In the genomic region with DNA sequence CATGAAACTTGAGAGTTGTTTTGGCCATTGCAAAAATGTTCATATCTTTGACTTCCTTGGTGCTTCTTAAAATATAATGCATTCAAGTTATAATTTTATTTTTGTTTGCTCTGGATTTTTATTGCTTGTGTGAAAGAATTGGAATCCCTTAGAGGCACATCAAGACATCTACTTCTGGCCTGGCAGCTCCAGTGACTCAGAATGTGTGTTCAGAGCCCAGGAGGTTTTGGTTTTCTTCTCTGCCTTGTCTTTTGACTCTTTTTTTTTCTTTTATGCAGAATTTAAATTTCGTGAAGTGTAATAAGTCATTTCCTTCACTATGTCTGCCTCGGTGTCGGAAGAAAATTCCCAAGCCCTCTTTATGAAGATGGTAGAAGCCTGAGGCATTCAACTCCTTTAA, we compare ENCODE assay signal across 17 cellular contexts.
DNase-seq lines count a peak whose midpoint lies in the region; ATAC-seq and TF ChIP-seq lines count a peak whose summit lies in the region.
"Had no signal": no experiment of that assay in that cellular context is flagged by ENCODE, and none has a peak within 500 bp of the region (broad histone marks: within the 10 kb centered on the region; RNA-seq: fewer than 3 reads in every experiment).

No MANE protein-coding gene starts in this region.

- no peaks in the 10 kb centered on the region for H4K20me1 ChIP-seq in osteoblast (ENCODE audit: insufficient read depth, low read length)

- no peak for ATAC-seq in CD4-positive, alpha-beta T cell (ENCODE audit: poor library complexity)
- no peak for ATAC-seq in omental fat pad (ENCODE audit: low FRiP score)
- ATAC-seq in stimulated activated naive CD8-positive, alpha-beta T cell treated with anti-CD3 and anti-CD28 coated beads, Interleukin-15, amount 100 ng/mL, for 72 hours: no peak
- ATAC-seq: lower lobe of right lung; naive thymus-derived CD4-positive, alpha-beta T cell had no signal

- no peaks in the 10 kb centered on the region for H3K9me3 Mint-ChIP-seq in CD4-positive, alpha-beta T cell
- H3K9me3 Mint-ChIP-seq in stimulated activated naive CD8-positive, alpha-beta T cell treated with anti-CD3 and anti-CD28 coated beads, Interleukin-15, amount 100 ng/mL, for 72 hours: no peaks in the 10 kb centered on the region
- H3K9me3 Mint-ChIP-seq: activated T-cell treated with anti-CD3 and anti-CD28 coated beads, Interleukin-2, amount 50 U/mL, for 24 hours; central memory CD8-positive, alpha-beta T cell had no signal

- H3K4me3 ChIP-seq in AG10803 (ENCODE audit: low read length) (no peak overlapping the region), choroid plexus epithelial cell (ENCODE audit: low read depth, low read length) (no peak overlapping the region), osteoblast (ENCODE audit: insufficient read depth, low read length) (peak overlapping the region; percentile 30), transverse colon (no peak overlapping the region)
- H3K4me3 ChIP-seq: lower lobe of right lung, stomach had no signal

- DNase-seq in AG10803 (ENCODE audit: low read depth) (peak; percentile 68), M059J (ENCODE audit: low read depth) (peak; percentile 61), choroid plexus epithelial cell (ENCODE audit: low read depth) (peak; percentile 62), osteoblast (ENCODE audit: insufficient read length, low spot score, missing footprints) (no peak), omental fat pad (ENCODE audit: low spot score) (no peak), transverse colon (no peak)
- DNase-seq in CD4-positive, alpha-beta T cell: no peak
- DNase-seq in stimulated activated naive CD8-positive, alpha-beta T cell treated with anti-CD3 and anti-CD28 coated beads, Interleukin-15, amount 100 ng/mL, for 72 hours: no peak
- DNase-seq: activated CD4-positive, alpha-beta T cell treated with anti-CD3 and anti-CD28 coated beads, Interleukin-2, amount 50 U/mL, for 1 hour; activated T-cell treated with anti-CD3 and anti-CD28 coated beads, Interleukin-2, amount 50 U/mL, for 24 hours; H7; lower lobe of right lung; naive thymus-derived CD4-positive, alpha-beta T cell; stomach had no signal

- intact Hi-C loops in CD4-positive, alpha-beta T cell (cut with DNase I, micrococcal nuclease): no loop called here
- intact Hi-C loops in transverse colon (cut with DNase I; ENCODE audit: low total_unique reads): no loop called here

- H3K36me3 Mint-ChIP-seq in CD4-positive, alpha-beta T cell (ENCODE audit: low read depth): no peaks in the 10 kb centered on the region
- H3K36me3 Mint-ChIP-seq: activated naive CD8-positive, alpha-beta T cell; naive thymus-derived CD4-positive, alpha-beta T cell had no signal

- no peak overlapping the region for H3K27ac Mint-ChIP-seq in CD4-positive, alpha-beta T cell
- H3K27ac Mint-ChIP-seq in stimulated activated naive CD8-positive, alpha-beta T cell treated with anti-CD3 and anti-CD28 coated beads, Interleukin-15, amount 100 ng/mL, for 72 hours: no peak overlapping the region
- H3K27ac Mint-ChIP-seq: activated naive CD8-positive, alpha-beta T cell; activated T-cell treated with anti-CD3 and anti-CD28 coated beads, Interleukin-2, amount 50 U/mL, for 24 hours; naive thymus-derived CD4-positive, alpha-beta T cell; progenitor cell of endocrine pancreas had no signal

- in situ Hi-C loops in transverse colon (cut with MboI; ENCODE audit: low pct_ligation_motif_present in 1 of 4, low pct_unique_long_range_greater_than_20kb in 1 of 4, low sequenced_read_pairs in 3 of 4): no loop called here

- H3K4me1 ChIP-seq in osteoblast (ENCODE audit: insufficient read depth, low read length) (peaks cover 53% of the 10 kb centered on the region), transverse colon (peaks cover 0 to 4% (median 0%) of the 10 kb centered on the region in 4 donors)
- H3K4me1 ChIP-seq: lower lobe of right lung, stomach had no signal

- H3K9me3 ChIP-seq in osteoblast (ENCODE audit: low read depth, low read length) (no peaks in the 10 kb centered on the region), transverse colon (no peaks in the 10 kb centered on the region)
- no peaks in the 10 kb centered on the region for H3K9me3 ChIP-seq in CD4-positive, alpha-beta T cell (ENCODE audit: control insufficient read depth, low read length)
- H3K9me3 ChIP-seq: lower lobe of right lung, stomach had no signal

- H3K36me3 ChIP-seq in osteoblast (ENCODE audit: insufficient read depth, low read length) (no peaks in the 10 kb centered on the region), transverse colon (no peaks in the 10 kb centered on the region)
- H3K36me3 ChIP-seq: lower lobe of right lung, stomach had no signal

- H3K27me3 ChIP-seq in osteoblast (ENCODE audit: insufficient read depth, low read length): no peaks in the 10 kb centered on the region
- no peaks in the 10 kb centered on the region for H3K27me3 ChIP-seq in CD4-positive, alpha-beta T cell (ENCODE audit: control insufficient read depth, insufficient read depth, low read length)
- H3K27me3 ChIP-seq in transverse colon: no peaks in the 10 kb centered on the region
- H3K27me3 ChIP-seq: stomach had no signal

- CTCF ChIA-PET in CD4-positive, alpha-beta T cell (lab: Charles Lee): no interaction called here

- 75 to 85% methylated on average over 3 of the region's 3 CpGs for WGBS in transverse colon (ENCODE audit: low coverage in 1 of 2), 2 donors

- no peaks in the 10 kb centered on the region for H3K79me2 ChIP-seq in osteoblast (ENCODE audit: insufficient read depth, low read length)

- H3K4me3 Mint-ChIP-seq in CD4-positive, alpha-beta T cell: no peak overlapping the region
- H3K4me3 Mint-ChIP-seq in stimulated activated naive CD8-positive, alpha-beta T cell treated with anti-CD3 and anti-CD28 coated beads, Interleukin-15, amount 100 ng/mL, for 72 hours: no peak overlapping the region
- H3K4me3 Mint-ChIP-seq: activated naive CD8-positive, alpha-beta T cell; activated T-cell treated with anti-CD3 and anti-CD28 coated beads, Interleukin-2, amount 50 U/mL, for 24 hours; central memory CD8-positive, alpha-beta T cell; naive thymus-derived CD4-positive, alpha-beta T cell had no signal

- POLR2A ChIA-PET in CD4-positive, alpha-beta T cell (lab: Charles Lee): no interaction called here

- peaks cover 12% of the 10 kb centered on the region for H3K27me3 Mint-ChIP-seq in CD4-positive, alpha-beta T cell
- H3K27me3 Mint-ChIP-seq in stimulated activated naive CD8-positive, alpha-beta T cell treated with anti-CD3 and anti-CD28 coated beads, Interleukin-15, amount 100 ng/mL, for 72 hours: peaks cover 5% of the 10 kb centered on the region
- H3K27me3 Mint-ChIP-seq: progenitor cell of endocrine pancreas had no signal

- no peak for TF ChIP-seq EP300 in transverse colon (IDR thresholded peaks at IDR 0.05; ENCODE audit: low read depth)

- peak overlapping the region; percentile 56 for H2AFZ ChIP-seq in osteoblast (ENCODE audit: low read length)

- TF ChIP-seq POLR2A in transverse colon (IDR thresholded peaks at IDR 0.05): no peak

- H3K27ac ChIP-seq in osteoblast (ENCODE audit: low read depth, low read length) (peak overlapping the region; percentile 83), transverse colon (no peak overlapping the region)
- H3K27ac ChIP-seq in CD4-positive, alpha-beta T cell (ENCODE audit: low read depth, low read length): no peak overlapping the region
- H3K27ac ChIP-seq: lower lobe of right lung, stomach had no signal

- H3K4me2 ChIP-seq in osteoblast (ENCODE audit: insufficient read depth, low read length): peak overlapping the region; percentile 69

- H3K4me1 Mint-ChIP-seq in CD4-positive, alpha-beta T cell (ENCODE audit: low read depth): no peaks in the 10 kb centered on the region
- H3K4me1 Mint-ChIP-seq in stimulated activated naive CD8-positive, alpha-beta T cell treated with anti-CD3 and anti-CD28 coated beads, Interleukin-15, amount 100 ng/mL, for 72 hours: no peaks in the 10 kb centered on the region
- H3K4me1 Mint-ChIP-seq: central memory CD8-positive, alpha-beta T cell; naive thymus-derived CD4-positive, alpha-beta T cell had no signal

- no peak for TF ChIP-seq CTCF in AG10803 (conservative IDR thresholded peaks at IDR 0.05; ENCODE audit: low read length)
- no peak for TF ChIP-seq CTCF in choroid plexus epithelial cell (conservative IDR thresholded peaks at IDR 0.05; ENCODE audit: low read depth, low read length)
- TF ChIP-seq CTCF in osteoblast (IDR thresholded peaks at IDR 0.05; ENCODE audit: extremely low read depth, low read depth, low read length): no peak
- TF ChIP-seq CTCF in CD4-positive, alpha-beta T cell (IDR thresholded peaks at IDR 0.05): no peak
- no peak for TF ChIP-seq CTCF in omental fat pad (IDR thresholded peaks at IDR 0.05)
- TF ChIP-seq CTCF in transverse colon (IDR thresholded peaks at IDR 0.05): no peak

Comparison
In these comparisons a context has a peak if more than half of its experiments do, and no peak if none do; other contexts are left out.
1. DNase-seq: peak in AG10803 (single experiment), M059J (single experiment) and choroid plexus epithelial cell (single experiment); none in osteoblast (single experiment), CD4-positive, alpha-beta T cell (0 of 10), omental fat pad (single experiment), stimulated activated naive CD8-positive, alpha-beta T cell treated with anti-CD3 and anti-CD28 coated beads, Interleukin-15, amount 100 ng/mL, for 72 hours (0 of 2) and transverse colon (single experiment).